ENCODE assay signal across 12 cellular contexts in the genomic region with DNA sequence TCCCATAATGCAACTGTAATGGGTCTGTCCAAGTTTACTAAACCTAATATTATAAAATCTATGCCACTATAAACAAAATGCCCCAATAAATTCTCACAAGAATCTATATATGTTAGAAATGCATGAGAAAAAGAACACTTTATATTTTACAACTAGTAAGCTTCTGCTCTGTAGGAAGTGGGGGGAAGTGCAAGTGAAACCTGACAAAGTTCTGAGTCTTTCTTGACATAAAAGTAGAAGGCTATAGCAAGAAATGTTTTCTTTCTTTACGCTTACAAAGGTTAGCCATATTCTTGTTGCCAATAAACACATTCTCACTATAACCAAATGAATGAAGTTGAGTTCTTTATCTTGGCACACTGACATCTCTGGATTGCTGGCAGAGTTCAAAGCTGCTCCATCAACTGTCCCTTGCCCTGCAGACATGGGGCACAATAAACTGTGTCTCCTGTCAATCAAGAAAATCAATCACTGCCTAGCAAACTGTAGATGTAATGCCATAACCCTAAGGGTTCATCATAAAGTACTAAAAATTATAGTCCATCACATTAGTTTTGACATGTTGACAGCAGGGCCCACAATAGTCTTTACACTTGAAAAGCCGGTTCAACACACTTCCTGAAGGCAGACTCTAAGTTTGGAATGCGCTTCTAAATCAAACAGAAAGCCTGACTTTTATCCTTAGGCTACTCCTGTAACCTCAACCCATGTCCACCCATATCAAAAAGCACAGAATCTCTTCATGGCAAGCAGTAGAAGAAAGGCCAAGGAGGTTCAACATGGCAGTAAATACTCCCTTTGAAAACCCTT.
"Had no signal": no experiment of that assay in that cellular context is flagged by ENCODE, and none has a peak within 500 bp of the region (broad histone marks: within the 10 kb centered on the region; RNA-seq: fewer than 3 reads in every experiment).

No MANE protein-coding gene starts in this region.

- ATAC-seq: heart right ventricle, left ventricle myocardium superior had no signal

- H3K9me3 ChIP-seq: adrenal gland, heart right ventricle, right atrium auricular region, upper lobe of left lung had no signal

- H3K36me3 ChIP-seq: adrenal gland, heart right ventricle, right atrium auricular region, upper lobe of left lung, WERI-Rb-1 had no signal

- DNase-seq: activated CD4-positive, alpha-beta T cell treated with anti-CD3 and anti-CD28 coated beads for 4 hours; activated CD8-positive, alpha-beta memory T cell treated with anti-CD3 and anti-CD28 coated beads for 24 hours; activated naive CD4-positive, alpha-beta T cell treated with anti-CD3 and anti-CD28 coated beads, Interleukin-2, amount 50 U/mL, for 16 hours; adrenal gland; heart right ventricle; left ventricle myocardium superior; T-helper 1 cell; upper lobe of left lung; WERI-Rb-1 had no signal

- H3K27ac ChIP-seq: adrenal gland, heart right ventricle, right atrium auricular region, upper lobe of left lung, WERI-Rb-1 had no signal

- H3K27me3 ChIP-seq: adrenal gland, heart right ventricle, right atrium auricular region, upper lobe of left lung had no signal

- H3K4me3 ChIP-seq: adrenal gland, heart right ventricle, right atrium auricular region, smooth muscle cell, upper lobe of left lung had no signal

- H3K9me3 Mint-ChIP-seq: activated T-helper 2 cell treated with anti-CD3 and anti-CD28 coated beads, Interferon-gamma antibody, Interleukin-2, Interleukin-4, amounts not matched to agents 10 μg/mL and 5 μg/mL and 100 μg/mL, durations not matched to agents 14 hours and 24 hours and 36 hours had no signal

- H3K4me1 ChIP-seq: upper lobe of left lung had no signal

- H3K27ac Mint-ChIP-seq: activated T-helper 2 cell treated with anti-CD3 and anti-CD28 coated beads, Interferon-gamma antibody, Interleukin-2, Interleukin-4, amounts not matched to agents 10 μg/mL and 5 μg/mL and 100 μg/mL, durations not matched to agents 14 hours and 24 hours and 36 hours had no signal
